8 cellular contexts compared by ENCODE assay signal in genomic region chr11:94740083-94740974, GRCh38. TPM values are rescaled to one million over a fixed set of nuclear protein-coding genes. Genes with fewer than 3 reads are reported as not detected.
DNase-seq lines count a peak whose midpoint lies in the region; ATAC-seq, FAIRE-seq and TF ChIP-seq lines count a peak whose summit lies in the region.

No MANE protein-coding gene starts in this region.

- H2BK120ac ChIP-seq in IMR-90 (ENCODE audit: low read depth, low read length) = peak overlapping the region; percentile 39; the same call in 1 of the 2 replicates

- in situ Hi-C loops in IMR-90 (cut with MboI; ENCODE audit: low sequenced_read_pairs) = no loop called here

- H3K4me2 ChIP-seq in IMR-90 (ENCODE audit: low read depth, low read length) (peak overlapping the region; percentile 93), OCI-LY7 (ENCODE audit: low read length) (no peak overlapping the region)

- H3K9me1 ChIP-seq in IMR-90 (ENCODE audit: insufficient read depth, low read length) = peaks cover 7% of the 10 kb centered on the region

- dilution Hi-C loops in IMR-90 (cut with HindIII; ENCODE audit: low sequenced_read_pairs, unreplicated experiment) = no loop called here

- H3K18ac ChIP-seq in IMR-90 (ENCODE audit: low read depth, low read length) = no peak overlapping the region

- CTCF ChIA-PET in IMR-90 (lab: Yijun Ruan, JAX) (interaction anchor here (2.0 kb wide), 1 partner anchor 14 kb away, joined by 8 read pairs; no protein-coding TSS in a partner anchor), OCI-LY7 (lab: Charles Lee; ENCODE audit: unreplicated experiment) (no interaction called here)

- H4K8ac ChIP-seq in IMR-90 (ENCODE audit: low read depth in 2 of 2, low read length in 2 of 2) = peak overlapping the region; percentile 24 to 34; a peak in 1 of 4 replicates

- FAIRE-seq in pancreas (lab: Jason Lieb, UNC) = no peak

- no peaks in the 10 kb centered on the region for H3K79me1 ChIP-seq in IMR-90 (ENCODE audit: low read depth in 1 of 2, low read length in 2 of 2)

- peaks cover 59% of the 10 kb centered on the region for H3K4me1 ChIP-seq in ES-I3 (ENCODE audit: insufficient read depth, low read length)
- peaks cover 6% of the 10 kb centered on the region for H3K4me1 ChIP-seq in IMR-90 (ENCODE audit: control insufficient read depth, insufficient read depth, low read length)
- peaks cover 2% of the 10 kb centered on the region for H3K4me1 ChIP-seq in cardiac muscle cell (ENCODE audit: low read depth)
- peaks cover 0 to 3% (median 0%) of the 10 kb centered on the region in 3 donors for H3K4me1 ChIP-seq in pancreas
- H3K4me1 ChIP-seq in OCI-LY7 (ENCODE audit: insufficient read depth, low read length, poor library complexity, severe bottlenecking) = no peaks in the 10 kb centered on the region

- H3K36me3 Mint-ChIP-seq in activated T-helper 1 cell treated with anti-CD3 and anti-CD28 coated beads, Interleukin-12 subunit alpha, Interleukin-12 subunit beta, Interleukin-2, Interleukin-4 antibody, amounts not matched to agents 30 ng/mL and 10 ng/mL and 1 ng/mL, durations not matched to agents 14 hours and 24 hours and 36 hours (ENCODE audit: low read depth) = no peaks in the 10 kb centered on the region

- DNase-seq in IMR-90 = no peak
- no peak for DNase-seq in activated T-helper 1 cell treated with anti-CD3 and anti-CD28 coated beads, Interleukin-12 subunit alpha, Interleukin-12 subunit beta, Interleukin-2, Interleukin-4 antibody, amounts not matched to agents 30 ng/mL and 10 ng/mL and 1 ng/mL, durations not matched to agents 14 hours and 24 hours and 36 hours (ENCODE audit: low spot score)
- peak; percentile 21 to 40 for DNase-seq in cardiac muscle cell (ENCODE audit: low read depth in 1 of 2, low spot score in 1 of 2)
- DNase-seq in pancreas = peak in 4 of 6 donors; percentile 28 to 64 (median 51)
- no peak for DNase-seq in OCI-LY7 (ENCODE audit: low spot score)
- no peak for DNase-seq in GM19240 (ENCODE audit: insufficient read length, low spot score)

- peak overlapping the region; percentile 65 for H2AK9ac ChIP-seq in IMR-90 (replicated peaks; ENCODE audit: low read depth, low read length, poor library complexity)

- H2BK15ac ChIP-seq in IMR-90 (ENCODE audit: low read depth, low read length) = peak overlapping the region; percentile 10; the same call in 1 of the 3 replicates

- H4K91ac ChIP-seq in IMR-90 (ENCODE audit: insufficient read depth, low read depth, low read length) = 0 out of 2 replicates have a peak overlapping the region, but pooled peaks have one; percentile 15

- no peak overlapping the region for H2AK5ac ChIP-seq in IMR-90 (ENCODE audit: low read depth, low read length)

- H3K9ac ChIP-seq in ES-I3 (ENCODE audit: low read depth, low read length) = peak overlapping the region; percentile 91
- peak overlapping the region; percentile 45 for H3K9ac ChIP-seq in IMR-90 (ENCODE audit: low read depth, low read length)

- H4K5ac ChIP-seq in IMR-90 (ENCODE audit: low read depth, low read length) = no peak overlapping the region

- H3K9me3 ChIP-seq in ES-I3 (ENCODE audit: control insufficient read depth, insufficient read depth, low read length) = no peaks in the 10 kb centered on the region
- H3K9me3 ChIP-seq in IMR-90 (ENCODE audit: control insufficient read depth, insufficient read depth, low read length) = no peaks in the 10 kb centered on the region
- H3K9me3 ChIP-seq in cardiac muscle cell (ENCODE audit: low read depth) = no peaks in the 10 kb centered on the region
- H3K9me3 ChIP-seq in pancreas = no peaks in the 10 kb centered on the region
- no peaks in the 10 kb centered on the region for H3K9me3 ChIP-seq in OCI-LY7 (ENCODE audit: low read length)

- H3K4me3 ChIP-seq in IMR-90 (ENCODE audit: insufficient read depth, low read depth, low read length) (peak overlapping the region; percentile 44), cardiac muscle cell (peak overlapping the region; percentile 25), pancreas (peak overlapping the region; percentile 19 to 53 (median 42)), OCI-LY7 (ENCODE audit: low read depth, low read length, poor library complexity, severe bottlenecking) (no peak overlapping the region)

- H3K4me1 Mint-ChIP-seq in activated T-helper 1 cell treated with anti-CD3 and anti-CD28 coated beads, Interleukin-12 subunit alpha, Interleukin-12 subunit beta, Interleukin-2, Interleukin-4 antibody, amounts not matched to agents 30 ng/mL and 10 ng/mL and 1 ng/mL, durations not matched to agents 14 hours and 24 hours and 36 hours (ENCODE audit: low read depth) = peaks cover 13% of the 10 kb centered on the region

- H3K27me3 Mint-ChIP-seq in activated T-helper 1 cell treated with anti-CD3 and anti-CD28 coated beads, Interleukin-12 subunit alpha, Interleukin-12 subunit beta, Interleukin-2, Interleukin-4 antibody, amounts not matched to agents 30 ng/mL and 10 ng/mL and 1 ng/mL, durations not matched to agents 14 hours and 24 hours and 36 hours (ENCODE audit: insufficient read depth) = peaks cover 29% of the 10 kb centered on the region

- peak overlapping the region; percentile 94 for H2AFZ ChIP-seq in IMR-90 (replicated peaks; ENCODE audit: low read length, poor library complexity)
- H2AFZ ChIP-seq in OCI-LY7 (ENCODE audit: low read length) = no peak overlapping the region

- no peaks in the 10 kb centered on the region for H3K9me2 ChIP-seq in OCI-LY7 (ENCODE audit: insufficient read depth, low read length)

- TF ChIP-seq RAD21 in IMR-90 (IDR thresholded peaks at IDR 0.05; ENCODE audit: low read length) = no peak

- no peak overlapping the region for H3K56ac ChIP-seq in IMR-90 (ENCODE audit: extremely low read depth, insufficient read depth, low read length)

- 4% methylated on average over 28 of the region's 81 CpGs; no CpG with 5 or more reads in 1 of the 2 experiments for WGBS in IMR-90 (ENCODE audit: extremely low coverage in 2 of 2, insufficient read length in 1 of 2), 2 experiments
- 4 to 5% methylated on average over 70 to 81 of the region's 81 CpGs for WGBS in pancreas, 2 donors

- H3K14ac ChIP-seq in IMR-90 (replicated peaks; ENCODE audit: low read depth, low read length) = no peak overlapping the region

- ATAC-seq in IMR-90 (ENCODE audit: low read depth) (peak; percentile 60), pancreas (peak; percentile 42 to 58 (median 52)), GM21717 (IDR thresholded peaks at IDR 0.05; ENCODE audit: unreplicated experiment) (no peak)

- no peak for TF ChIP-seq POLR2A in IMR-90 (IDR thresholded peaks at IDR 0.05; ENCODE audit: low read depth, low read length)

- no peaks in the 10 kb centered on the region for H3K36me3 ChIP-seq in ES-I3 (ENCODE audit: insufficient read depth, low read length)
- H3K36me3 ChIP-seq in IMR-90 (ENCODE audit: control insufficient read depth, insufficient read depth, low read length) = no peaks in the 10 kb centered on the region
- H3K36me3 ChIP-seq in cardiac muscle cell = no peaks in the 10 kb centered on the region
- no peaks in the 10 kb centered on the region for H3K36me3 ChIP-seq in pancreas
- no peaks in the 10 kb centered on the region for H3K36me3 ChIP-seq in OCI-LY7 (ENCODE audit: insufficient read depth, low read length)

- no peak overlapping the region; the same call in 1 of the 2 replicates for H3K27ac ChIP-seq in IMR-90 (ENCODE audit: insufficient read depth, low read length)
- H3K27ac ChIP-seq in cardiac muscle cell = no peak overlapping the region
- H3K27ac ChIP-seq in pancreas = no peak overlapping the region
- no peak overlapping the region for H3K27ac ChIP-seq in OCI-LY7 (ENCODE audit: low read depth, low read length, poor library complexity, severe bottlenecking)

- peak overlapping the region; percentile 72 for H2BK20ac ChIP-seq in IMR-90 (ENCODE audit: low read depth, low read length)

- H2BK5ac ChIP-seq in IMR-90 (ENCODE audit: low read depth, low read length, poor library complexity, severe bottlenecking) = no peak overlapping the region

- no peaks in the 10 kb centered on the region for H3K79me2 ChIP-seq in OCI-LY7 (ENCODE audit: insufficient read depth, low read depth, low read length)

- H3K27me3 ChIP-seq in IMR-90 (ENCODE audit: control insufficient read depth, insufficient read depth, low read length) (no peaks in the 10 kb centered on the region), cardiac muscle cell (peaks cover 97% of the 10 kb centered on the region), pancreas (no peaks in the 10 kb centered on the region)

- no peak overlapping the region for H3K27ac Mint-ChIP-seq in activated T-helper 1 cell treated with anti-CD3 and anti-CD28 coated beads, Interleukin-12 subunit alpha, Interleukin-12 subunit beta, Interleukin-2, Interleukin-4 antibody, amounts not matched to agents 30 ng/mL and 10 ng/mL and 1 ng/mL, durations not matched to agents 14 hours and 24 hours and 36 hours

- H4K20me1 ChIP-seq in IMR-90 (ENCODE audit: insufficient read depth, low read length) (no peaks in the 10 kb centered on the region), OCI-LY7 (ENCODE audit: insufficient read depth, low read length) (no peaks in the 10 kb centered on the region)

- no peak for TF ChIP-seq CTCF in IMR-90 (conservative IDR thresholded peaks at IDR 0.05; ENCODE audit: low read depth, low read length)
- no peak for TF ChIP-seq CTCF in cardiac muscle cell (IDR thresholded peaks at IDR 0.05; ENCODE audit: low read depth, low read length)
- no peak for TF ChIP-seq CTCF in pancreas (IDR thresholded peaks at IDR 0.05)
- TF ChIP-seq CTCF in OCI-LY7 (conservative IDR thresholded peaks at IDR 0.05; ENCODE audit: low read length) = no peak

- peak overlapping the region; percentile 58 for H3K4ac ChIP-seq in IMR-90 (ENCODE audit: low read depth, low read length)

- intact Hi-C loops in IMR-90 (cut with micrococcal nuclease) (no loop called here), pancreas (cut with DNase I) (no loop called here), OCI-LY7 (cut with micrococcal nuclease; ENCODE audit: unreplicated experiment) (no loop called here)
- intact Hi-C loops in activated T-helper 1 cell treated with anti-CD3 and anti-CD28 coated beads, Interleukin-12 subunit alpha, Interleukin-12 subunit beta, Interleukin-2, Interleukin-4 antibody, amounts not matched to agents 30 ng/mL and 10 ng/mL and 1 ng/mL, durations not matched to agents 14 hours and 24 hours and 36 hours (cut with micrococcal nuclease) = no loop called here

- H3K4me3 Mint-ChIP-seq in activated T-helper 1 cell treated with anti-CD3 and anti-CD28 coated beads, Interleukin-12 subunit alpha, Interleukin-12 subunit beta, Interleukin-2, Interleukin-4 antibody, amounts not matched to agents 30 ng/mL and 10 ng/mL and 1 ng/mL, durations not matched to agents 14 hours and 24 hours and 36 hours = peak overlapping the region; percentile 74

- no TSS peak for BruUV-seq in IMR-90 (replicated peaks; lab: Mats Ljungman, UMichigan)
- BruUV-seq in OCI-LY7 (replicated peaks; lab: Mats Ljungman, UMichigan) = no TSS peak

- H3K9me3 Mint-ChIP-seq in activated T-helper 1 cell treated with anti-CD3 and anti-CD28 coated beads, Interleukin-12 subunit alpha, Interleukin-12 subunit beta, Interleukin-2, Interleukin-4 antibody, amounts not matched to agents 30 ng/mL and 10 ng/mL and 1 ng/mL, durations not matched to agents 14 hours and 24 hours and 36 hours = no peaks in the 10 kb centered on the region

- POLR2A ChIA-PET in IMR-90 (lab: Charles Lee; ENCODE audit: unreplicated experiment) (no interaction called here), OCI-LY7 (lab: Charles Lee) (no interaction called here)

- peak overlapping the region; percentile 80 for H3K23ac ChIP-seq in IMR-90 (ENCODE audit: low read depth, low read length)

RNA-seq across cellular contexts. Expression of gene AMOTL1, which starts 27.8 kb away (rescaled TPM):
- 49.5 and 58.6 TPM in 2 replicates for total RNA-seq in IMR-90 (2012; rRNA removed)
- 18.4 and 18.6 TPM in 2 replicates for polyA plus RNA-seq in IMR-90 (2012; rRNA removed)
- 7.3 and 11.0 TPM in 2 replicates for polyA plus RNA-seq in IMR-90 (2012; cell fraction: cytosol; rRNA removed)
- 12.2 and 20.9 TPM in 2 replicates for polyA plus RNA-seq in IMR-90 (2012; cell fraction: nucleus; rRNA removed; ENCODE audit: low replicate concordance)
- 4.4 and 4.9 TPM in 2 replicates for total RNA-seq in activated T-helper 1 cell treated with anti-CD3 and anti-CD28 coated beads, Interleukin-12 subunit alpha, Interleukin-12 subunit beta, Interleukin-2, Interleukin-4 antibody, amounts not matched to agents 30 ng/mL and 10 ng/mL and 1 ng/mL, durations not matched to agents 14 hours and 24 hours and 36 hours
- total RNA-seq in cardiac muscle cell = 3.5 and 5.1 TPM in 2 replicates
- 1.2 and 3.2 TPM in 2 replicates for polyA plus RNA-seq in cardiac muscle cell
- 10 to 100 TPM; 17.0 to 30.2 (median 19.6) TPM for total RNA-seq in pancreas
- polyA plus RNA-seq in pancreas = 1 to 10 TPM; 3.5 to 5.5 TPM
- total RNA-seq in OCI-LY7 (2014; rRNA removed; shearing (Covaris generic)) = not detected in 2 replicates
- total RNA-seq in OCI-LY7 (2022) = not detected in 2 replicates

Comparison
In these comparisons a context has a peak if more than half of its experiments do, and no peak if none do; other contexts are left out.
1. DNase-seq: peak in cardiac muscle cell (2 of 2) and pancreas (4 of 6); none in IMR-90 (single experiment), activated T-helper 1 cell treated with anti-CD3 and anti-CD28 coated beads, Interleukin-12 subunit alpha, Interleukin-12 subunit beta, Interleukin-2, Interleukin-4 antibody, amounts not matched to agents 30 ng/mL and 10 ng/mL and 1 ng/mL, durations not matched to agents 14 hours and 24 hours and 36 hours (single experiment), OCI-LY7 (single experiment) and GM19240 (single experiment).